15 cellular contexts compared by ENCODE assay signal in the genomic region with DNA sequence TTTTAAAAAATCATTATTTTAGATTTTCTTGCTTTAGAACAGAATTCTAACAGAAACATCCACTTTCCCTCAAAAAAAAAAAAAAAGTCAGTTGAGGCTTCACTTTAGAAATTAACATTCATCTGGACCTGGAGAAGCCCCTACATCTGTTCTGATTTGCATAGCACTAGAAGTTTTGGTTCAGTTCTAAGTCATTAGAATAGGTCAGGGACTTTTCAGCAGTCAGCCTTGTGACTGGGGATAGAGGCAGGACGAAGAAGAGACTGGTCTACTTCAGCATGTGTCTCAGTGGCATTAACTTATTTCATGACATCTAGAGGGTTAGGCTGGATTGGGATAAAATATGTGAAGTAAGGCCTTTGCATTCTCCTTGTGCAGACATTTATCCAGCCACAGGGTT.
DNase-seq lines count a peak whose midpoint lies in the region; ATAC-seq lines count a peak whose summit lies in the region.
"Had no signal": no experiment of that assay in that cellular context is flagged by ENCODE, and none has a peak within 500 bp of the region (broad histone marks: within the 10 kb centered on the region; RNA-seq: fewer than 3 reads in every experiment).

No MANE protein-coding gene starts in this region.

- ATAC-seq in GM19324 (IDR thresholded peaks at IDR 0.05; ENCODE audit: low FRiP score, unreplicated experiment) (peak; percentile 93), GM21825 (IDR thresholded peaks at IDR 0.05; ENCODE audit: unreplicated experiment) (peak; percentile 90), HG03135 (IDR thresholded peaks at IDR 0.05; ENCODE audit: unreplicated experiment) (peak; percentile 87)
- ATAC-seq: right cardiac atrium had no signal

- no peak overlapping the region for H3K4me3 ChIP-seq in skeletal muscle satellite cell (ENCODE audit: low read length)

- DNase-seq in middle frontal gyrus (ENCODE audit: extremely low spot score, low spot score) (no peak), NCI-H526 (lab: John Stamatoyannopoulos, UW) (no peak), caudate nucleus (lab: John Stamatoyannopoulos, UW) (no peak), OCI-M2 (lab: John Stamatoyannopoulos, UW; ENCODE audit: unreplicated experiment) (no peak)
- DNase-seq: activated CD4-positive, alpha-beta T cell treated with anti-CD3 and anti-CD28 coated beads, Interleukin-2, amount 50 U/mL, for 1 hour; CD4-positive, alpha-beta T cell; effector CD8-positive, alpha-beta T cell; GF-D8; NCI-H187; right cardiac atrium had no signal

- peak overlapping the region; percentile 34 for H3K9ac ChIP-seq in skeletal muscle satellite cell (ENCODE audit: low read depth, low read length)

- H3K27me3 ChIP-seq in skeletal muscle satellite cell (ENCODE audit: control insufficient read depth, insufficient read depth, low read length), result no peaks in the 10 kb centered on the region
- H3K27me3 ChIP-seq: brain microvascular endothelial cell had no signal

- no peaks in the 10 kb centered on the region for H3K36me3 ChIP-seq in skeletal muscle satellite cell (ENCODE audit: insufficient read depth, low read length)
- H3K36me3 ChIP-seq: brain microvascular endothelial cell had no signal

- H3K4me1 ChIP-seq in skeletal muscle satellite cell (ENCODE audit: control insufficient read depth, insufficient read depth, low read length), result peaks cover 36% of the 10 kb centered on the region

- H3K27ac ChIP-seq in caudate nucleus (ENCODE audit: low read depth, low read length), result no peak overlapping the region

- H3K9me3 ChIP-seq in skeletal muscle satellite cell (replicated peaks; ENCODE audit: low read length), result no peaks in the 10 kb centered on the region

- no peak overlapping the region for H3K4me2 ChIP-seq in skeletal muscle satellite cell (ENCODE audit: low read length)
